ENCODE assay signal across 31 cellular contexts in genomic region chr16:1245452-1246005, GRCh38. TPM values are rescaled to one million over a fixed set of nuclear protein-coding genes. Genes with fewer than 3 reads are reported as not detected.
A peak's percentile ranks its signal among the peaks of the same experiment; 100 is the strongest.
DNase-seq lines count a peak whose midpoint lies in the region; ATAC-seq and TF ChIP-seq lines count a peak whose summit lies in the region.
"Had no signal": no experiment of that assay in that cellular context is flagged by ENCODE, and none has a peak within 500 bp of the region (broad histone marks: within the 10 kb centered on the region; RNA-seq: fewer than 3 reads in every experiment).

No MANE protein-coding gene starts in this region.

- no peaks in the 10 kb centered on the region for H3K9me3 ChIP-seq in BLaER1 treated with 17β-estradiol and CSF1 and Interleukin-3, amounts not matched to agents 10 nM and 100 nM (replicated peaks in 1 of 11)
- no peaks in the 10 kb centered on the region for H3K9me3 ChIP-seq in WERI-Rb-1 (ENCODE audit: severe bottlenecking)
- H3K9me3 ChIP-seq: colonic mucosa, SK-N-SH had no signal

- intact Hi-C loops in natural killer cell (cut with micrococcal nuclease) = no loop called here

- peaks cover 7 to 28% (median 22%) of the 10 kb centered on the region in 10 experiments; a peak in 17 of 20 replicates for H3K4me1 ChIP-seq in BLaER1 treated with 17β-estradiol and CSF1 and Interleukin-3, amounts not matched to agents 10 nM and 100 nM
- H3K4me1 ChIP-seq: colonic mucosa had no signal

- H3K36me3 ChIP-seq in BLaER1 treated with 17β-estradiol and CSF1 and Interleukin-3, amounts not matched to agents 10 nM and 100 nM = no peaks in the 10 kb centered on the region
- no peaks in the 10 kb centered on the region for H3K36me3 ChIP-seq in H7 (replicated peaks; ENCODE audit: control insufficient read depth, insufficient read depth, low read length)
- H3K36me3 ChIP-seq in WERI-Rb-1 = no peaks in the 10 kb centered on the region
- H3K36me3 ChIP-seq: colonic mucosa had no signal

- ATAC-seq in natural killer cell = no peak
- ATAC-seq in GM21447 (IDR thresholded peaks at IDR 0.05; ENCODE audit: unreplicated experiment) = no peak
- ATAC-seq: activated CD8-positive, alpha-beta T cell treated with anti-CD3 and anti-CD28 coated beads for 36 hours; HCT116 had no signal

- no peak overlapping the region for H3K4me3 ChIP-seq in BLaER1 treated with 17β-estradiol and CSF1 and Interleukin-3, amounts not matched to agents 10 nM and 100 nM
- H3K4me3 ChIP-seq in H7 (ENCODE audit: insufficient read depth, low read depth, low read length) (no peak overlapping the region), WERI-Rb-1 (ENCODE audit: low read depth, low read length) (no peak overlapping the region; the same call in 1 of the 2 replicates)
- H3K4me3 ChIP-seq: colonic mucosa had no signal

- H3K27ac Mint-ChIP-seq in natural killer cell (peak overlapping the region; percentile 31 to 87), glutamatergic neuron (ENCODE audit: unreplicated experiment) (no peak overlapping the region)
- H3K27ac Mint-ChIP-seq: activated CD8-positive, alpha-beta T cell treated with anti-CD3 and anti-CD28 coated beads for 36 hours; activated naive CD8-positive, alpha-beta T cell treated with anti-CD3 and anti-CD28 coated beads for 36 hours; activated T-helper 17 cell treated with anti-CD3 and anti-CD28 coated beads, Interleukin-2, amount 50 U/mL, for 72 hours; effector memory CD8-positive, alpha-beta T cell; IgD-negative memory B cell; mesothelial cell of epicardium; stimulated activated naive B cell treated with anti-CD40 and anti-IgM and Interleukin-4, amounts not matched to agents 10 μg/mL and 1 μg/mL and 100 μg/mL, for 72 hours had no signal

- H3K9me3 Mint-ChIP-seq in natural killer cell (no peaks in the 10 kb centered on the region), glutamatergic neuron (ENCODE audit: unreplicated experiment) (peaks cover 5% of the 10 kb centered on the region)
- H3K9me3 Mint-ChIP-seq: activated CD8-positive, alpha-beta T cell treated with anti-CD3 and anti-CD28 coated beads for 36 hours; activated naive CD8-positive, alpha-beta T cell treated with anti-CD3 and anti-CD28 coated beads for 36 hours; activated T-helper 17 cell treated with anti-CD3 and anti-CD28 coated beads, Interleukin-2, amount 50 U/mL, for 72 hours; effector memory CD8-positive, alpha-beta T cell; mesothelial cell of epicardium; stimulated activated naive B cell treated with anti-CD40 and anti-IgM and Interleukin-4, amounts not matched to agents 10 μg/mL and 1 μg/mL and 100 μg/mL, for 72 hours had no signal

- H3K4me3 Mint-ChIP-seq in natural killer cell (peak overlapping the region; percentile 32), glutamatergic neuron (ENCODE audit: unreplicated experiment) (no peak overlapping the region)
- H3K4me3 Mint-ChIP-seq: activated CD8-positive, alpha-beta T cell treated with anti-CD3 and anti-CD28 coated beads for 36 hours; activated naive CD8-positive, alpha-beta T cell treated with anti-CD3 and anti-CD28 coated beads for 36 hours; activated T-helper 17 cell treated with anti-CD3 and anti-CD28 coated beads, Interleukin-2, amount 50 U/mL, for 72 hours; effector memory CD8-positive, alpha-beta T cell; IgD-negative memory B cell; mesothelial cell of epicardium; stimulated activated naive B cell treated with anti-CD40 and anti-IgM and Interleukin-4, amounts not matched to agents 10 μg/mL and 1 μg/mL and 100 μg/mL, for 72 hours had no signal

- H3K27ac ChIP-seq in BLaER1 treated with 17β-estradiol and CSF1 and Interleukin-3, amounts not matched to agents 10 nM and 100 nM = no peak overlapping the region
- no peak overlapping the region for H3K27ac ChIP-seq in WERI-Rb-1
- H3K27ac ChIP-seq: colonic mucosa, RWPE1 had no signal

- H3K27me3 Mint-ChIP-seq in natural killer cell (ENCODE audit: low read depth in 2 of 2) (no peaks in the 10 kb centered on the region), glutamatergic neuron (ENCODE audit: unreplicated experiment) (peaks cover 13% of the 10 kb centered on the region)
- H3K27me3 Mint-ChIP-seq: IgD-negative memory B cell had no signal

- peak overlapping the region in 7 of 11 experiments; percentile 11 to 62 (median 36); a peak in 9 of 22 replicates for H3K4me2 ChIP-seq in BLaER1 treated with 17β-estradiol and CSF1 and Interleukin-3, amounts not matched to agents 10 nM and 100 nM
- H3K4me2 ChIP-seq: SK-N-SH had no signal

- H4K20me1 ChIP-seq in BLaER1 treated with 17β-estradiol and CSF1 and Interleukin-3, amounts not matched to agents 10 nM and 100 nM = no peaks in the 10 kb centered on the region; a peak in 1 of 22 replicates

- no peaks in the 10 kb centered on the region for H3K27me3 ChIP-seq in BLaER1 treated with 17β-estradiol and CSF1 and Interleukin-3, amounts not matched to agents 10 nM and 100 nM
- H3K27me3 ChIP-seq in H7 (ENCODE audit: control insufficient read depth, insufficient read depth, low read length) (peaks cover 5% of the 10 kb centered on the region; the same call in 1 of the 2 replicates), WERI-Rb-1 (ENCODE audit: insufficient read depth, low read depth, severe bottlenecking) (no peaks in the 10 kb centered on the region)
- H3K27me3 ChIP-seq: colonic mucosa had no signal

- H3K9ac ChIP-seq in BLaER1 treated with 17β-estradiol and CSF1 and Interleukin-3, amounts not matched to agents 10 nM and 100 nM = 0 out of 22 replicates have a peak overlapping the region, but pooled peaks of 2 of the 11 experiments have one; percentile 1 to 13
- H3K9ac ChIP-seq: SK-N-SH had no signal

- H3K4me1 Mint-ChIP-seq in natural killer cell = peaks cover 8 to 9% of the 10 kb centered on the region in 2 donors
- H3K4me1 Mint-ChIP-seq in glutamatergic neuron (ENCODE audit: low read depth, unreplicated experiment) = peaks cover 2% of the 10 kb centered on the region
- H3K4me1 Mint-ChIP-seq: activated naive CD8-positive, alpha-beta T cell treated with anti-CD3 and anti-CD28 coated beads for 36 hours; activated T-helper 17 cell treated with anti-CD3 and anti-CD28 coated beads, Interleukin-2, amount 50 U/mL, for 72 hours; IgD-negative memory B cell; mesothelial cell of epicardium had no signal

- DNase-seq in H7 = peak; percentile 51
- peak; percentile 49 for DNase-seq in WERI-Rb-1
- DNase-seq in natural killer cell = no peak
- DNase-seq in ecto neural progenitor cell (ENCODE audit: low spot score) = no peak
- no peak for DNase-seq in glutamatergic neuron
- DNase-seq in RPMI8226 = no peak
- DNase-seq: activated naive CD8-positive, alpha-beta T cell treated with anti-CD3 and anti-CD28 coated beads for 36 hours; colonic mucosa; effector memory CD8-positive, alpha-beta T cell; islet precursor cell; NCI-H1092 treated with DMSO at 0.1 percent for 48 hours; NCI-H187; NCI-H2171; NCI-H510A treated with DMSO at 0.1 percent for 48 hours; occipital lobe; SK-N-SH; stimulated activated naive B cell treated with anti-CD40 and anti-IgM and Interleukin-4, amounts not matched to agents 10 μg/mL and 1 μg/mL and 100 μg/mL, for 72 hours had no signal

- no peaks in the 10 kb centered on the region for H3K36me3 Mint-ChIP-seq in natural killer cell
- H3K36me3 Mint-ChIP-seq in glutamatergic neuron (ENCODE audit: unreplicated experiment) = no peaks in the 10 kb centered on the region
- H3K36me3 Mint-ChIP-seq: activated naive CD8-positive, alpha-beta T cell treated with anti-CD3 and anti-CD28 coated beads for 36 hours; IgD-negative memory B cell; mesothelial cell of epicardium; stimulated activated naive B cell treated with anti-CD40 and anti-IgM and Interleukin-4, amounts not matched to agents 10 μg/mL and 1 μg/mL and 100 μg/mL, for 72 hours had no signal

- TF ChIP-seq CTCF in WERI-Rb-1 (IDR thresholded peaks at IDR 0.05; ENCODE audit: low read depth, low read length) (no peak), natural killer cell (IDR thresholded peaks at IDR 0.05) (no peak), glutamatergic neuron (IDR thresholded peaks at IDR 0.05; ENCODE audit: partially characterized antibody, unreplicated experiment) (no peak)

RNA-seq across cellular contexts. Expression of gene TPSAB1, which starts 5.0 kb away (rescaled TPM):
- not detected in 2 replicates for total RNA-seq in H7 (2014; rRNA removed; shearing (Covaris generic))
- 10 to 100 TPM in 1 of 3 donors, under 1 TPM in 1, not detected in 1; 0.82 to 13.4 TPM for total RNA-seq in natural killer cell
- not detected for total RNA-seq in glutamatergic neuron (ENCODE audit: unreplicated experiment)
- total RNA-seq: activated CD8-positive, alpha-beta T cell treated with anti-CD3 and anti-CD28 coated beads for 36 hours; activated naive CD8-positive, alpha-beta T cell treated with anti-CD3 and anti-CD28 coated beads for 36 hours; epithelial cell of proximal tubule; G401; mesothelial cell of epicardium; occipital lobe; pulmonary artery endothelial cell; T-helper 2 cell treated with Interferon-gamma antibody and Interleukin-4, amounts not matched to agents 100 ng/mL and 5 ng/mL, for 36 hours; temporal lobe had no signal

RNA-seq across cellular contexts. Expression of gene TPSD1, which starts 10.3 kb away (rescaled TPM):
- total RNA-seq in H7 (2014; rRNA removed; shearing (Covaris generic)) = not detected in 2 replicates
- total RNA-seq in natural killer cell = 1 to 10 TPM in 1 of 3 donors, not detected in 2; 3.2 TPM
- total RNA-seq in glutamatergic neuron (ENCODE audit: unreplicated experiment) = not detected
- total RNA-seq: activated CD8-positive, alpha-beta T cell treated with anti-CD3 and anti-CD28 coated beads for 36 hours; activated naive CD8-positive, alpha-beta T cell treated with anti-CD3 and anti-CD28 coated beads for 36 hours; activated T-helper 17 cell treated with anti-CD3 and anti-CD28 coated beads, Interleukin-2, amount 50 U/mL, for 72 hours; aorta; epithelial cell of proximal tubule; G401; mesothelial cell of epicardium; occipital lobe; pulmonary artery endothelial cell; T-helper 2 cell treated with Interferon-gamma antibody and Interleukin-4, amounts not matched to agents 100 ng/mL and 5 ng/mL, for 36 hours; temporal lobe had no signal

RNA-seq across cellular contexts. Expression of gene TPSB2, which starts 15.5 kb away (rescaled TPM):
- not detected in 2 replicates for total RNA-seq in H7 (2014; rRNA removed; shearing (Covaris generic))
- 10 to 100 TPM in 1 of 3 donors, not detected in 2; 12.6 TPM for total RNA-seq in natural killer cell
- not detected for total RNA-seq in glutamatergic neuron (ENCODE audit: unreplicated experiment)
- total RNA-seq: activated CD8-positive, alpha-beta T cell treated with anti-CD3 and anti-CD28 coated beads for 36 hours; activated naive CD8-positive, alpha-beta T cell treated with anti-CD3 and anti-CD28 coated beads for 36 hours; activated T-helper 17 cell treated with anti-CD3 and anti-CD28 coated beads, Interleukin-2, amount 50 U/mL, for 72 hours; epithelial cell of proximal tubule; G401; mesothelial cell of epicardium; occipital lobe; pulmonary artery endothelial cell; T-helper 2 cell treated with Interferon-gamma antibody and Interleukin-4, amounts not matched to agents 100 ng/mL and 5 ng/mL, for 36 hours; temporal lobe had no signal

RNA-seq across cellular contexts. Expression of gene TPSG1, which starts 20.5 kb away (rescaled TPM):
- not detected in 2 replicates for total RNA-seq in H7 (2014; rRNA removed; shearing (Covaris generic))
- total RNA-seq in natural killer cell = under 1 TPM in 1 of 3 donors, not detected in 2; 0.40 TPM
- total RNA-seq in glutamatergic neuron (ENCODE audit: unreplicated experiment) = not detected
- total RNA-seq: activated CD8-positive, alpha-beta T cell treated with anti-CD3 and anti-CD28 coated beads for 36 hours; activated naive CD8-positive, alpha-beta T cell treated with anti-CD3 and anti-CD28 coated beads for 36 hours; activated T-helper 17 cell treated with anti-CD3 and anti-CD28 coated beads, Interleukin-2, amount 50 U/mL, for 72 hours; epithelial cell of proximal tubule; G401; mesothelial cell of epicardium; occipital lobe; pulmonary artery endothelial cell; T-helper 2 cell treated with Interferon-gamma antibody and Interleukin-4, amounts not matched to agents 100 ng/mL and 5 ng/mL, for 36 hours; temporal lobe had no signal

Comparison
In these comparisons a context has a peak if more than half of its experiments do, and no peak if none do; other contexts are left out.
1. DNase-seq: peak in H7 (single experiment) and WERI-Rb-1 (single experiment); none in natural killer cell (single experiment), ecto neural progenitor cell (single experiment), glutamatergic neuron (single experiment) and RPMI8226 (single experiment).